In genomic region chr20:45341939-45342862, GRCh38 we compare ENCODE assay signal across 8 cellular contexts. TPM values are rescaled to one million over a fixed set of nuclear protein-coding genes. Genes with fewer than 3 reads are reported as not detected.
DNase-seq lines count a peak whose midpoint lies in the region; ATAC-seq and TF ChIP-seq lines count a peak whose summit lies in the region.

No MANE protein-coding gene starts in this region.

- H3K9ac ChIP-seq in Loucy (ENCODE audit: low read depth, low read length, poor library complexity, severe bottlenecking) = no peak overlapping the region

- H4K20me1 ChIP-seq in Loucy (ENCODE audit: insufficient read depth, low read length, poor library complexity, severe bottlenecking) = no peaks in the 10 kb centered on the region

- H3K9me2 ChIP-seq in Loucy (replicated peaks; ENCODE audit: low read depth, low read length) = no peaks in the 10 kb centered on the region

- H3K9me3 ChIP-seq in Loucy (ENCODE audit: insufficient read depth, low read depth, low read length) = no peaks in the 10 kb centered on the region

- no peaks in the 10 kb centered on the region for H3F3A ChIP-seq in Loucy (ENCODE audit: low read depth)

- peak overlapping the region; percentile 85 for H3K27ac ChIP-seq in ACC112 (ENCODE audit: low read depth, low read length)
- H3K27ac ChIP-seq in temporal lobe (ENCODE audit: low read depth, low read length) = peak overlapping the region; percentile 87

- H3K4me3 ChIP-seq in ACC112 (ENCODE audit: low read depth, low read length) (peak overlapping the region; percentile 58), Loucy (ENCODE audit: low read length, poor library complexity, severe bottlenecking) (no peak overlapping the region)

- H3K4me1 ChIP-seq in ACC112 (ENCODE audit: control insufficient read depth, insufficient read depth, low read length, unreplicated experiment) (peaks cover 89% of the 10 kb centered on the region), Loucy (ENCODE audit: insufficient read depth, low read length, poor library complexity, severe bottlenecking) (peaks cover 38% of the 10 kb centered on the region)

- H3K4me2 ChIP-seq in Loucy (ENCODE audit: low read depth, low read length, poor library complexity, severe bottlenecking) = no peak overlapping the region

- ATAC-seq in HG03175 (IDR thresholded peaks at IDR 0.05; ENCODE audit: unreplicated experiment) (no peak), GM21737 (IDR thresholded peaks at IDR 0.05; ENCODE audit: unreplicated experiment) (no peak), HG02970 (IDR thresholded peaks at IDR 0.05; ENCODE audit: low FRiP score, unreplicated experiment) (no peak)

- DNase-seq in cerebellum (ENCODE audit: low spot score) (peak; percentile 53), kidney tubule cell (ENCODE audit: low spot score) (peak; percentile 73)

- H2AFZ ChIP-seq in ACC112 (ENCODE audit: low read length, unreplicated experiment) (no peak overlapping the region), Loucy (ENCODE audit: low read length) (peak overlapping the region; percentile 15; the same call in 1 of the 2 replicates)

- H3K27me3 ChIP-seq in ACC112 (ENCODE audit: insufficient read depth, low read length) = no peaks in the 10 kb centered on the region
- no peaks in the 10 kb centered on the region for H3K27me3 ChIP-seq in Loucy (ENCODE audit: insufficient read depth, low read length, poor library complexity, severe bottlenecking)

- no peak for TF ChIP-seq CTCF in Loucy (conservative IDR thresholded peaks at IDR 0.05; ENCODE audit: low read length)

- peaks cover 12% of the 10 kb centered on the region; the same call in 1 of the 2 replicates for H3K36me3 ChIP-seq in ACC112 (ENCODE audit: insufficient read depth, low read length)
- no peaks in the 10 kb centered on the region for H3K36me3 ChIP-seq in Loucy (ENCODE audit: insufficient read depth, low read length)

- peaks cover 86% of the 10 kb centered on the region for H3K79me2 ChIP-seq in ACC112 (ENCODE audit: control insufficient read depth, insufficient read depth, low read length, unreplicated experiment)
- no peaks in the 10 kb centered on the region for H3K79me2 ChIP-seq in Loucy (ENCODE audit: insufficient read depth, low read length)

RNA-seq across cellular contexts. Expression of gene SDC4, which starts 6.0 kb away (rescaled TPM):
- total RNA-seq in cerebellum (1.6 TPM), temporal lobe (0.98 TPM)

RNA-seq across cellular contexts. Expression of gene SYS1, which starts 20.8 kb away (rescaled TPM):
- total RNA-seq in cerebellum = 26.8 TPM
- total RNA-seq in temporal lobe = 18.7 TPM

RNA-seq across cellular contexts. Expression of gene MATN4, which starts 34.1 kb away (rescaled TPM):
- not detected for total RNA-seq in cerebellum
- not detected for total RNA-seq in temporal lobe

RNA-seq across cellular contexts. Expression of gene RBPJL, which starts 35.6 kb away (rescaled TPM):
- total RNA-seq in cerebellum (not detected), temporal lobe (not detected)

RNA-seq across cellular contexts. Expression of gene TP53TG5, which starts 35.9 kb away (rescaled TPM):
- not detected for total RNA-seq in cerebellum
- total RNA-seq in temporal lobe = not detected
